In the genomic region with DNA sequence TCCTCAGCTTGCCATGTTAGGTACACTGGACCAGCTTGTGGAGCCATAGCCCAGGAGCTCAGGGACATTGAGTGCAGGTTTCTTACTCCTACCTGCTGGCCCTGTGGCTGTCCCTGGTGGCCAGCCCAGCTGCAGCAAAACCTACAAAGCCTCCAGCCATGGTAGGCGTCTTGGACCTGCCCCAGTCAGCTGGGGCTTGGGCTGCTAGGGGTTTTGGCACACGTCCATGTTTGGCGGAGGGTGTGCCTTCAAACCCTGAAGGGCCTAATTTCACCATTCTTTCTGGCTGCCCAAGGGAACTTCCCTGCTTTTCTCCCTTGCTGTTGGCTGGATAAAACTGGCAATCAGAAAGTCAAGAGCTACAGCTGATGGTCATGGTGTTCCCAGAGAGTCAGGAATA, we compare ENCODE assay signal across 16 cellular contexts. TPM values are rescaled to one million over a fixed set of nuclear protein-coding genes. Genes with fewer than 3 reads are reported as not detected.
DNase-seq lines count a peak whose midpoint lies in the region; ATAC-seq, FAIRE-seq and TF ChIP-seq lines count a peak whose summit lies in the region.
"Had no signal": no experiment of that assay in that cellular context is flagged by ENCODE, and none has a peak within 500 bp of the region (broad histone marks: within the 10 kb centered on the region; RNA-seq: fewer than 3 reads in every experiment).

No MANE protein-coding gene starts in this region.

- BruUV-seq in A673 (replicated peaks; lab: Mats Ljungman, UMichigan) = no TSS peak
- no TSS peak for BruUV-seq in HCT116 (replicated peaks; lab: Mats Ljungman, UMichigan)

- H3K36me3 ChIP-seq in A673 (ENCODE audit: insufficient read depth, low read length, poor library complexity, severe bottlenecking) (peaks cover 62% of the 10 kb centered on the region), HCT116 (ENCODE audit: control insufficient read depth in 1 of 2, insufficient read depth in 2 of 2, low read length in 2 of 2) (peaks cover 0 to 3% of the 10 kb centered on the region in 2 experiments; a peak in 1 of 4 replicates)

- TF ChIP-seq CTCF in A673 (conservative IDR thresholded peaks at IDR 0.05; ENCODE audit: low read depth, low read length) (no peak), HCT116 (IDR thresholded peaks at IDR 0.05 in 2 of 3, conservative IDR thresholded peaks at IDR 0.05 in 1 of 3; ENCODE audit: borderline replicate concordance in 1 of 3, insufficient read depth in 1 of 3, low read depth in 2 of 3, low read length in 2 of 3) (no peak), foreskin keratinocyte (conservative IDR thresholded peaks at IDR 0.05) (no peak)

- TF ChIP-seq RAD21 in HCT116 (IDR thresholded peaks at IDR 0.05; ENCODE audit: low read depth) = no peak

- H3K9me2 ChIP-seq in HCT116 (ENCODE audit: insufficient read depth) = no peaks in the 10 kb centered on the region

- no peaks in the 10 kb centered on the region for H3K27me3 ChIP-seq in A673 (replicated peaks; ENCODE audit: insufficient read depth, low read depth, low read length, poor library complexity)
- H3K27me3 ChIP-seq in HCT116 (ENCODE audit: insufficient read depth, low read length) = no peaks in the 10 kb centered on the region
- H3K27me3 ChIP-seq in layer of hippocampus (ENCODE audit: control insufficient read depth, insufficient read depth, low read length) = no peaks in the 10 kb centered on the region
- no peaks in the 10 kb centered on the region for H3K27me3 ChIP-seq in foreskin keratinocyte
- H3K27me3 ChIP-seq: vagina had no signal

- H2AFZ ChIP-seq in HCT116 (ENCODE audit: low read depth, low read length, poor library complexity, severe bottlenecking) = no peak overlapping the region

- H3K9me3 ChIP-seq in A673 (ENCODE audit: low read depth, low read length, poor library complexity, severe bottlenecking) = no peaks in the 10 kb centered on the region
- H3K9me3 ChIP-seq in HCT116 (ENCODE audit: control insufficient read depth in 1 of 2, insufficient read depth in 1 of 2, low read depth in 1 of 2, low read length in 2 of 2) = no peaks in the 10 kb centered on the region
- H3K9me3 ChIP-seq: vagina had no signal

- intact Hi-C loops in A673 (cut with micrococcal nuclease; ENCODE audit: unreplicated experiment) = loop anchor here (5.0 kb wide), 2 partner anchors 64 to 129 kb away; no protein-coding TSS in a partner anchor
- intact Hi-C loops in HCT116 (cut with micrococcal nuclease) = loop anchor here (5.0 kb wide), 1 partner anchor 131 kb away; no protein-coding TSS in a partner anchor

- POLR2A ChIA-PET in A673 (lab: Charles Lee; ENCODE audit: low non-redundant PET) (interaction anchor here (0.5 kb wide), 1 partner anchor 31 kb away, joined by 5 read pairs; no protein-coding TSS in a partner anchor), HCT116 (lab: Charles Lee) (no interaction called here)

- H3K9ac ChIP-seq in HCT116 (ENCODE audit: low read length) = no peak overlapping the region
- H3K9ac ChIP-seq: KMS-11 had no signal

- no peaks in the 10 kb centered on the region for H4K20me1 ChIP-seq in HCT116 (ENCODE audit: insufficient read depth)

- H3K4me2 ChIP-seq in HCT116 (ENCODE audit: low read length) = no peak overlapping the region
- H3K4me2 ChIP-seq: KMS-11 had no signal

- H3K27ac ChIP-seq in A673 (ENCODE audit: low read depth, low read length, poor library complexity, severe bottlenecking) = no peak overlapping the region
- H3K27ac ChIP-seq in HCT116 (ENCODE audit: low read depth, low read length) = 0 out of 2 replicates have a peak overlapping the region, but pooled peaks have one; percentile 13
- H3K27ac ChIP-seq in caudate nucleus (ENCODE audit: low read depth, low read length) = peak overlapping the region; percentile 69
- peak overlapping the region; percentile 43 for H3K27ac ChIP-seq in layer of hippocampus (ENCODE audit: low read depth, low read length)
- no peak overlapping the region for H3K27ac ChIP-seq in foreskin keratinocyte
- H3K27ac ChIP-seq: KMS-11, vagina had no signal

- H3K79me2 ChIP-seq in HCT116 (ENCODE audit: insufficient read depth, low read length) = no peaks in the 10 kb centered on the region

- no peak for FAIRE-seq in urothelium cell line (lab: Jason Lieb, UNC)
- FAIRE-seq: frontal cortex, RCC 7860 had no signal

- H3K4me3 ChIP-seq in A673 (ENCODE audit: low read depth, low read length, poor library complexity, severe bottlenecking) = no peak overlapping the region
- H3K4me3 ChIP-seq in HCT116 (replicated peaks in 1 of 2; ENCODE audit: low read depth in 1 of 2, low read length in 2 of 2) = no peak overlapping the region
- H3K4me3 ChIP-seq: vagina had no signal

- CTCF ChIA-PET in A673 (lab: Charles Lee) (interaction anchor here (0.6 to 1.4 kb wide), 2 partner anchors 11 to 23 kb away, joined by 3 read pairs; no protein-coding TSS in a partner anchor), HCT116 (lab: Charles Lee) (interaction anchor here (1.7 kb wide), 1 partner anchor 129 kb away, joined by 4 read pairs; no protein-coding TSS in a partner anchor)

- RAD21 ChIA-PET in HCT116 (lab: Charles Lee; ENCODE audit: low non-redundant PET in 1 of 2, low total read pairs in 2 of 2, uncharacterized antibody in 2 of 2, unreplicated experiment in 2 of 2) = no interaction called here

- no peaks in the 10 kb centered on the region for H3K4me1 ChIP-seq in A673 (ENCODE audit: insufficient read depth, low read length, poor library complexity, severe bottlenecking)
- H3K4me1 ChIP-seq in HCT116 (ENCODE audit: control insufficient read depth in 1 of 2, insufficient read depth in 2 of 2, low read length in 2 of 2) = no peaks in the 10 kb centered on the region
- peaks cover 8% of the 10 kb centered on the region for H3K4me1 ChIP-seq in foreskin keratinocyte
- H3K4me1 ChIP-seq: vagina had no signal

- no peak for TF ChIP-seq POLR2A in HCT116 (IDR thresholded peaks at IDR 0.05; ENCODE audit: borderline replicate concordance, extremely low read depth, insufficient read depth, insufficient read length)

- DNase-seq in A673 (ENCODE audit: low spot score) = peak; percentile 17
- no peak for DNase-seq in HCT116 (ENCODE audit: low read depth, low spot score)
- DNase-seq in caudate nucleus (lab: John Stamatoyannopoulos, UW) = peak in 2 of 61 donors; percentile 9 to 29
- no peak for DNase-seq in germinal center (ENCODE audit: low spot score)
- DNase-seq in dedifferentiated amniotic fluid mesenchymal stem cell (ENCODE audit: extremely low spot score) = no peak
- no peak for DNase-seq in urothelium cell line (ENCODE audit: low spot score)
- no peak for DNase-seq in foreskin keratinocyte
- DNase-seq: activated CD4-positive, alpha-beta T cell treated with anti-CD3 and anti-CD28 coated beads for 4 hours had no signal

- ATAC-seq in HCT116 = no peak
- no peak for ATAC-seq in foreskin keratinocyte

TF ChIP-seq in HCT116, 20 proteins besides CTCF, POLR2A, EP300 and RAD21:
- TF ChIP-seq SIN3A (IDR thresholded peaks at IDR 0.05; ENCODE audit: low read depth) (no peak), POLR2AphosphoS5 (IDR thresholded peaks at IDR 0.05; ENCODE audit: low read depth, low read length) (no peak), REST (IDR thresholded peaks at IDR 0.05; ENCODE audit: low read depth) (no peak), ELF1 (IDR thresholded peaks at IDR 0.05; ENCODE audit: borderline replicate concordance, low read depth) (no peak)
- TF ChIP-seq, protein P1, sequence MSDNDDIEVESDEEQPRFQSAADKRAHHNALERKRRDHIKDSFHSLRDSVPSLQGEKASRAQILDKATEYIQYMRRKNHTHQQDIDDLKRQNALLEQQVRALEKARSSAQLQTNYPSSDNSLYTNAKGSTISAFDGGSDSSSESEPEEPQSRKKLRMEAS (IDR thresholded peaks at IDR 0.05) = no peak

RNA-seq across cellular contexts. Expression of gene HMGCS2, which starts 25.4 kb away (rescaled TPM):
- total RNA-seq in A673 (2021) (not detected in 2 replicates), HCT116 (2021; ENCODE audit: unreplicated experiment) (0.20 TPM), foreskin keratinocyte (not detected in 2 replicates)
- not detected in 2 replicates for polyA plus RNA-seq in HCT116 (2012)
- not detected in 2 replicates for polyA plus RNA-seq in foreskin keratinocyte
- total RNA-seq: CD8-positive, alpha-beta memory T cell; chondrocyte; frontal cortex; osteoblast had no signal
- polyA plus RNA-seq: CD8-positive, alpha-beta memory T cell had no signal

RNA-seq across cellular contexts. Expression of gene PHGDH, which starts 31.6 kb away (rescaled TPM):
- total RNA-seq in A673 (2021) (499 and 575 TPM in 2 replicates), HCT116 (2021; ENCODE audit: unreplicated experiment) (187 TPM), foreskin keratinocyte (104 and 195 TPM in 2 replicates)
- polyA plus RNA-seq in HCT116 (2012) = 244 and 317 TPM in 2 replicates
- polyA plus RNA-seq in foreskin keratinocyte = 121 and 247 TPM in 2 replicates

Comparison
In these comparisons a context has a peak if more than half of its experiments do, and no peak if none do; other contexts are left out.
1. H3K27ac ChIP-seq: peak in HCT116 (single experiment), caudate nucleus (single experiment) and layer of hippocampus (single experiment); none in A673 (single experiment) and foreskin keratinocyte (single experiment).